In genomic region chr11:57425565-57426438, GRCh38 we compare ENCODE assay signal across 8 cellular contexts. TPM values are rescaled to one million over a fixed set of nuclear protein-coding genes. Genes with fewer than 3 reads are reported as not detected.
DNase-seq lines count a peak whose midpoint lies in the region; ATAC-seq and TF ChIP-seq lines count a peak whose summit lies in the region.

No MANE protein-coding gene starts in this region.

- peak overlapping the region; percentile 64 for H3K27ac Mint-ChIP-seq in activated T-helper 2 cell treated with anti-CD3 and anti-CD28 coated beads, Interferon-gamma antibody, Interleukin-2, Interleukin-4, amounts not matched to agents 10 μg/mL and 5 μg/mL and 100 μg/mL, durations not matched to agents 14 hours and 24 hours and 36 hours

- peak overlapping the region; percentile 96 for H3K27ac ChIP-seq in HL-60 (replicated peaks)

- peaks cover 59% of the 10 kb centered on the region for H3K36me3 Mint-ChIP-seq in activated T-helper 2 cell treated with anti-CD3 and anti-CD28 coated beads, Interferon-gamma antibody, Interleukin-2, Interleukin-4, amounts not matched to agents 10 μg/mL and 5 μg/mL and 100 μg/mL, durations not matched to agents 14 hours and 24 hours and 36 hours (ENCODE audit: low read depth)

- intact Hi-C loops in activated T-helper 2 cell treated with anti-CD3 and anti-CD28 coated beads, Interferon-gamma antibody, Interleukin-2, Interleukin-4, amounts not matched to agents 10 μg/mL and 5 μg/mL and 100 μg/mL, durations not matched to agents 14 hours and 24 hours and 36 hours (cut with micrococcal nuclease), result loop anchor here (1.0 to 10.0 kb wide), 8 partner anchors 20 to 1153 kb away; partner anchors contain the start of genes P2RX3, SELENOH, SSRP1 and TIMM10
- intact Hi-C loops in cardiac septum (cut with DNase I) (loop anchor here (5.0 kb wide), 1 partner anchor 79 kb away; no protein-coding TSS in a partner anchor), sciatic nerve (cut with DNase I) (no loop called here)

- peaks cover 50% of the 10 kb centered on the region for H3K4me1 Mint-ChIP-seq in activated T-helper 2 cell treated with anti-CD3 and anti-CD28 coated beads, Interferon-gamma antibody, Interleukin-2, Interleukin-4, amounts not matched to agents 10 μg/mL and 5 μg/mL and 100 μg/mL, durations not matched to agents 14 hours and 24 hours and 36 hours (ENCODE audit: low read depth)

- DNase-seq in HL-60 (ENCODE audit: low read depth in 1 of 2, low spot score in 1 of 2) (peak; percentile 30 to 63), cardiac septum (ENCODE audit: low spot score) (peak; percentile 80), sciatic nerve (ENCODE audit: low spot score) (peak; percentile 82), NCI-H526 (lab: John Stamatoyannopoulos, UW) (no peak), NCI-H1048 (lab: John Stamatoyannopoulos, UW) (no peak)
- no peak for DNase-seq in activated T-helper 2 cell treated with anti-CD3 and anti-CD28 coated beads, Interferon-gamma antibody, Interleukin-2, Interleukin-4, amounts not matched to agents 10 μg/mL and 5 μg/mL and 100 μg/mL, durations not matched to agents 14 hours and 24 hours and 36 hours (ENCODE audit: low spot score)

- peaks cover 3% of the 10 kb centered on the region for H3K27me3 Mint-ChIP-seq in activated T-helper 2 cell treated with anti-CD3 and anti-CD28 coated beads, Interferon-gamma antibody, Interleukin-2, Interleukin-4, amounts not matched to agents 10 μg/mL and 5 μg/mL and 100 μg/mL, durations not matched to agents 14 hours and 24 hours and 36 hours (ENCODE audit: low read depth)

- peak overlapping the region; percentile 51 for H3K4me3 ChIP-seq in HL-60 (replicated peaks; ENCODE audit: insufficient read depth, low read length)

- no peaks in the 10 kb centered on the region for H3K27me3 ChIP-seq in HL-60 (ENCODE audit: insufficient read depth, poor library complexity, severe bottlenecking)

- no peak for TF ChIP-seq CTCF in HL-60 (IDR thresholded peaks at IDR 0.05; ENCODE audit: insufficient read depth, low read length)

- H3K4me3 Mint-ChIP-seq in activated T-helper 2 cell treated with anti-CD3 and anti-CD28 coated beads, Interferon-gamma antibody, Interleukin-2, Interleukin-4, amounts not matched to agents 10 μg/mL and 5 μg/mL and 100 μg/mL, durations not matched to agents 14 hours and 24 hours and 36 hours (ENCODE audit: low read depth), result peak overlapping the region; percentile 91

- no peaks in the 10 kb centered on the region for H3K9me3 Mint-ChIP-seq in activated T-helper 2 cell treated with anti-CD3 and anti-CD28 coated beads, Interferon-gamma antibody, Interleukin-2, Interleukin-4, amounts not matched to agents 10 μg/mL and 5 μg/mL and 100 μg/mL, durations not matched to agents 14 hours and 24 hours and 36 hours

- peak; percentile 70 for ATAC-seq in sciatic nerve
- ATAC-seq in GM18870 (IDR thresholded peaks at IDR 0.05; ENCODE audit: unreplicated experiment), result no peak
- ATAC-seq in GM21367 (IDR thresholded peaks at IDR 0.05; ENCODE audit: unreplicated experiment), result no peak

RNA-seq across cellular contexts. Expression of gene SLC43A3, which starts 1.1 kb away (rescaled TPM):
- total RNA-seq in activated T-helper 2 cell treated with anti-CD3 and anti-CD28 coated beads, Interferon-gamma antibody, Interleukin-2, Interleukin-4, amounts not matched to agents 10 μg/mL and 5 μg/mL and 100 μg/mL, durations not matched to agents 14 hours and 24 hours and 36 hours, result 174 and 189 TPM in 2 replicates
- total RNA-seq in cardiac septum, result 26.7 TPM
- total RNA-seq in sciatic nerve, result 75.4 TPM

RNA-seq across cellular contexts. Expression of gene RTN4RL2, which starts 34.5 kb away (rescaled TPM):
- 0.18 TPM in 1 of 2 replicates, not detected in the other for total RNA-seq in activated T-helper 2 cell treated with anti-CD3 and anti-CD28 coated beads, Interferon-gamma antibody, Interleukin-2, Interleukin-4, amounts not matched to agents 10 μg/mL and 5 μg/mL and 100 μg/mL, durations not matched to agents 14 hours and 24 hours and 36 hours
- total RNA-seq in cardiac septum (0.73 TPM), sciatic nerve (2.5 TPM)

RNA-seq across cellular contexts. Expression of gene PRG2, which starts 35.4 kb away (rescaled TPM):
- 0.18 TPM in 1 of 2 replicates, not detected in the other for total RNA-seq in activated T-helper 2 cell treated with anti-CD3 and anti-CD28 coated beads, Interferon-gamma antibody, Interleukin-2, Interleukin-4, amounts not matched to agents 10 μg/mL and 5 μg/mL and 100 μg/mL, durations not matched to agents 14 hours and 24 hours and 36 hours
- total RNA-seq in cardiac septum (not detected), sciatic nerve (not detected)

RNA-seq across cellular contexts. Expression of gene PRG3, which starts 44.9 kb away (rescaled TPM):
- total RNA-seq in activated T-helper 2 cell treated with anti-CD3 and anti-CD28 coated beads, Interferon-gamma antibody, Interleukin-2, Interleukin-4, amounts not matched to agents 10 μg/mL and 5 μg/mL and 100 μg/mL, durations not matched to agents 14 hours and 24 hours and 36 hours, result not detected in 2 replicates
- not detected for total RNA-seq in cardiac septum
- not detected for total RNA-seq in sciatic nerve

Comparison
In these comparisons a context has a peak if more than half of its experiments do, and no peak if none do; other contexts are left out.
1. DNase-seq: peak in HL-60 (2 of 2), cardiac septum (single experiment) and sciatic nerve (single experiment); none in activated T-helper 2 cell treated with anti-CD3 and anti-CD28 coated beads, Interferon-gamma antibody, Interleukin-2, Interleukin-4, amounts not matched to agents 10 μg/mL and 5 μg/mL and 100 μg/mL, durations not matched to agents 14 hours and 24 hours and 36 hours (single experiment), NCI-H526 (0 of 2) and NCI-H1048 (single experiment).